ENCODE assay signal across 16 cellular contexts in the genomic region with DNA sequence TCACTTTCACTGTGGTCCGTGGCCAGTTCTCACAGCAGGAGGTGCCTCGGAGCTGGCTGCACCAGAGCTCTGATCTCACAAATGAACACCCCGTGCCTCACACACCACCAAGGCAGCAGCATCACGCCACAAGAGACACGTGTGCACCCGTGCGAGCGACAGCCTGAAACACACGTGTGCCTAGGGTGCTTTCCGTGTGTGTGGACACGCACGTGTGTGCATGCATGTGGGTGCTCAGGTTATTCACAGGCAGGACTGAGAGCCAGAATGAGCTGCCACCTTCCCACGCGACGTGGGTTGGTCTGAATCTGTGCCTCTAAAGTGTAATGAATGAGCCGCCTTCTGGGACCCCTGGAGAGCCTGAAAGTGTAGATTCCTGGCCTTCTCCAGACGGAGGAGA.
"Had no signal": no experiment of that assay in that cellular context is flagged by ENCODE, and none has a peak within 500 bp of the region (broad histone marks: within the 10 kb centered on the region; RNA-seq: fewer than 3 reads in every experiment).

No MANE protein-coding gene starts in this region.

- H3K9me3 Mint-ChIP-seq: activated T-helper 17 cell treated with anti-CD3 and anti-CD28 coated beads, Interleukin-2, amount 50 U/mL, for 72 hours; dendritic cell treated with granulocyte-macrophage colony-stimulating factor and Interleukin-4, amounts not matched to agents 40 ng/mL and 50 ng/mL, for 4 days had no signal

- DNase-seq: activated CD4-positive, alpha-beta T cell treated with anti-CD3 and anti-CD28 coated beads for 1 hour; activated naive CD4-positive, alpha-beta T cell treated with Interleukin-2 at 50 U/mL for 16 hours; activated T-cell treated with anti-CD3 and anti-CD28 coated beads for 4 hours; effector CD8-positive, alpha-beta T cell; kidney glomerular epithelial cell; left ventricle myocardium superior; spleen; stimulated activated CD4-positive, alpha-beta T cell treated with anti-CD3 and anti-CD28 coated beads, Interleukin-4, amount 100 ng/mL, for 4 hours; SW 1271; thyroid gland; WERI-Rb-1 had no signal

- H3K27ac Mint-ChIP-seq: activated T-helper 17 cell treated with anti-CD3 and anti-CD28 coated beads, Interleukin-2, amount 50 U/mL, for 72 hours; dendritic cell treated with granulocyte-macrophage colony-stimulating factor and Interleukin-4, amounts not matched to agents 40 ng/mL and 50 ng/mL, for 4 days had no signal

- H3K4me3 Mint-ChIP-seq: activated T-helper 17 cell treated with anti-CD3 and anti-CD28 coated beads, Interleukin-2, amount 50 U/mL, for 72 hours; dendritic cell treated with granulocyte-macrophage colony-stimulating factor and Interleukin-4, amounts not matched to agents 40 ng/mL and 50 ng/mL, for 4 days; stimulated activated memory B cell treated with anti-CD40 and anti-IgM and Interleukin-4, amounts not matched to agents 10 μg/mL and 1 μg/mL and 100 μg/mL, for 72 hours had no signal

- ATAC-seq: activated T-helper 17 cell treated with anti-CD3 and anti-CD28 coated beads, Interleukin-2, amount 50 U/mL, for 72 hours; gastroesophageal sphincter; heart left ventricle; left ventricle myocardium superior; stimulated activated memory B cell treated with anti-CD40 and anti-IgM and Interleukin-4, amounts not matched to agents 10 μg/mL and 1 μg/mL and 100 μg/mL, for 72 hours had no signal

- H3K27me3 Mint-ChIP-seq: activated T-helper 17 cell treated with anti-CD3 and anti-CD28 coated beads, Interleukin-2, amount 50 U/mL, for 72 hours; stimulated activated memory B cell treated with anti-CD40 and anti-IgM and Interleukin-4, amounts not matched to agents 10 μg/mL and 1 μg/mL and 100 μg/mL, for 72 hours had no signal
